In the genomic region with DNA sequence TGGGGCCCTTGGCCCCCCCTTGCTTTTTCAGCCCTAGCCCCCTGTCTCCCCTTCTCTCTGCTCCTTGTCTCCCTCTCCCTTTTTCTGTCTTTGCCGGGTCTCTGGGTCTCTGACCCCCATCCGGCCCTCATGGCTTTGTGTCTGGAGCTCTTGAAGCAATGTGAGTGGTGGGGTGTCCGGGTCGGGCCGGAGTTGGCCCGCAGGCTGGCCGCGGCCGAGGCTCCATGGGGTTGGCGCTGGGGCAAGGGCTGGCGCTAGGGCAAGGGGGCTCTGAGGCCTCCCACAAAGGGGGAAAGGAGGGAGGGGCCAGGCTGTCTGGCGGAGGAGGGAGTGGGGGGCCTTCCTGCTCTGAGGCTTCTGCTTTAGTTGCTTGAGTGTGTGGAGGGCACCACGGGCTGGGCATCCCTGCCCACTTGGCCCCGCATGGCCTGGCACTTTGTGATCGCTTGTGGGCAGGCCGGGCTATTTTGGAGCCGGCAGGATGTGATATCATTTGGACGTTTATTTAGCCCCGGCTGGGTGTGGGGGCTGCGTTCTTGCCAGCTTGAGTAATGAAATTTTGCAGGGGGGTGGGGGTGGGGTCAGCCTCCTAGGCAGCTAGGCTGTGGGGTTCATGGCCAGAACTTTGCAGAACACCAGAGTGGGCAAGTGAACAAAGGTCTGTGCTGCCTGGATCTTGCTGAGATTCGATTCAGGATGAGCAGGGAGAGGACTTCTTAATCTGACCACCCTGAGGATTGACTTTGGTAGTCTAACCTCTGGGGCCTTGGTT, we compare ENCODE assay signal across 8 cellular contexts.
A peak's percentile ranks its signal among the peaks of the same experiment; 100 is the strongest.
DNase-seq lines count a peak whose midpoint lies in the region; ATAC-seq and TF ChIP-seq lines count a peak whose summit lies in the region.

No MANE protein-coding gene starts in this region.

- peak overlapping the region; percentile 92 for H3K27ac Mint-ChIP-seq in activated T-helper 17 cell treated with anti-CD3 and anti-CD28 coated beads, Interleukin-2, amount 50 U/mL, for 72 hours

- H3K4me3 ChIP-seq in BJ (ENCODE audit: low read depth, low read length): peak overlapping the region; percentile 81
- peak overlapping the region; percentile 54 to 77 for H3K4me3 ChIP-seq in prostate gland

- DNase-seq in BJ (ENCODE audit: low read depth) (no peak), HT1080 (ENCODE audit: low read depth) (peak; percentile 76), left cardiac atrium (peak; percentile 86), prostate gland (ENCODE audit: low spot score) (peak; percentile 22), NCI-H1694 treated with DMSO at 0.1 percent for 48 hours (lab: John Stamatoyannopoulos, UW) (no peak), NCI-H345 treated with DMSO at 0.1 percent for 48 hours (lab: John Stamatoyannopoulos, UW; ENCODE audit: unreplicated experiment) (no peak)

- peak overlapping the region; percentile 93 for H3K4me3 Mint-ChIP-seq in activated T-helper 17 cell treated with anti-CD3 and anti-CD28 coated beads, Interleukin-2, amount 50 U/mL, for 72 hours

- no peaks in the 10 kb centered on the region for H3K9me3 Mint-ChIP-seq in activated T-helper 17 cell treated with anti-CD3 and anti-CD28 coated beads, Interleukin-2, amount 50 U/mL, for 72 hours

- H3K27me3 ChIP-seq in BJ (ENCODE audit: control insufficient read depth, insufficient read depth, low read length) (no peaks in the 10 kb centered on the region), prostate gland (replicated peaks; ENCODE audit: insufficient read depth) (no peaks in the 10 kb centered on the region)

- WGBS in prostate gland: 2% methylated on average over 21 of the region's 21 CpGs

- H3K27ac ChIP-seq in prostate gland: peak overlapping the region; percentile 94 to 95

- TF ChIP-seq CTCF in BJ (IDR thresholded peaks at IDR 0.05; ENCODE audit: insufficient read depth, low read depth, low read length): no peak
- no peak for TF ChIP-seq CTCF in prostate gland (IDR thresholded peaks at IDR 0.05)

- peaks cover 27% of the 10 kb centered on the region for H3K4me1 Mint-ChIP-seq in activated T-helper 17 cell treated with anti-CD3 and anti-CD28 coated beads, Interleukin-2, amount 50 U/mL, for 72 hours

- H3K36me3 ChIP-seq in BJ (ENCODE audit: control insufficient read depth, insufficient read depth, low read length) (no peaks in the 10 kb centered on the region; the same call in 1 of the 2 replicates), prostate gland (no peaks in the 10 kb centered on the region)

- no peak for TF ChIP-seq POLR2A in prostate gland (IDR thresholded peaks at IDR 0.05)

- no peak for ATAC-seq in activated T-helper 17 cell treated with anti-CD3 and anti-CD28 coated beads, Interleukin-2, amount 50 U/mL, for 72 hours (replicated peaks)
- peak; percentile 54 to 57 for ATAC-seq in left cardiac atrium
- ATAC-seq in HG03565 (IDR thresholded peaks at IDR 0.05; ENCODE audit: unreplicated experiment): no peak

- CTCF ChIA-PET in BJ (lab: Yijun Ruan, JAX): interaction anchor here (0.9 to 1.6 kb wide), 2 partner anchors 78 to 80 kb away, joined by 4 to 7 read pairs; a partner anchor contains a TSS

- intact Hi-C loops in left cardiac atrium (cut with DNase I): no loop called here
- intact Hi-C loops in prostate gland (cut with DNase I): loop anchor here (2.0 to 10.0 kb wide), 2 partner anchors 80 to 142 kb away; a partner anchor contains a TSS

- no peaks in the 10 kb centered on the region for H3K27me3 Mint-ChIP-seq in activated T-helper 17 cell treated with anti-CD3 and anti-CD28 coated beads, Interleukin-2, amount 50 U/mL, for 72 hours

- POLR2A ChIA-PET in BJ (lab: Charles Lee): no interaction called here

- H3K4me1 ChIP-seq in prostate gland (replicated peaks): peaks cover 12% of the 10 kb centered on the region

- H3K9me3 ChIP-seq in prostate gland: no peaks in the 10 kb centered on the region

- H3K36me3 Mint-ChIP-seq in activated T-helper 17 cell treated with anti-CD3 and anti-CD28 coated beads, Interleukin-2, amount 50 U/mL, for 72 hours (ENCODE audit: low read depth): peaks cover 8% of the 10 kb centered on the region

Comparison
In these comparisons a context has a peak if more than half of its experiments do, and no peak if none do; other contexts are left out.
1. DNase-seq: peak in HT1080 (single experiment), left cardiac atrium (single experiment) and prostate gland (single experiment); none in BJ (single experiment), NCI-H1694 treated with DMSO at 0.1 percent for 48 hours (single experiment) and NCI-H345 treated with DMSO at 0.1 percent for 48 hours (single experiment).
2. ATAC-seq: peak in left cardiac atrium (2 of 2); none in activated T-helper 17 cell treated with anti-CD3 and anti-CD28 coated beads, Interleukin-2, amount 50 U/mL, for 72 hours (single experiment) and HG03565 (single experiment).